In genomic region chr16:89828870-89829629, GRCh38 we compare ENCODE assay signal across 1 cellular context.
TF ChIP-seq lines count a peak whose summit lies in the region.

No MANE protein-coding gene starts in this region.

TF ChIP-seq in A549, 52 proteins besides CTCF, POLR2A, EP300 and RAD21 (continued from another document):
- no peak for TF ChIP-seq ELK1 (IDR thresholded peaks at IDR 0.05; ENCODE audit: low read depth, low read length)
- no peak for TF ChIP-seq NFE2L2 (conservative IDR thresholded peaks at IDR 0.05; ENCODE audit: low read length)
TF ChIP-seq in A549: peak in this region for 0.
